ENCODE assay signal across 8 cellular contexts in the genomic region with DNA sequence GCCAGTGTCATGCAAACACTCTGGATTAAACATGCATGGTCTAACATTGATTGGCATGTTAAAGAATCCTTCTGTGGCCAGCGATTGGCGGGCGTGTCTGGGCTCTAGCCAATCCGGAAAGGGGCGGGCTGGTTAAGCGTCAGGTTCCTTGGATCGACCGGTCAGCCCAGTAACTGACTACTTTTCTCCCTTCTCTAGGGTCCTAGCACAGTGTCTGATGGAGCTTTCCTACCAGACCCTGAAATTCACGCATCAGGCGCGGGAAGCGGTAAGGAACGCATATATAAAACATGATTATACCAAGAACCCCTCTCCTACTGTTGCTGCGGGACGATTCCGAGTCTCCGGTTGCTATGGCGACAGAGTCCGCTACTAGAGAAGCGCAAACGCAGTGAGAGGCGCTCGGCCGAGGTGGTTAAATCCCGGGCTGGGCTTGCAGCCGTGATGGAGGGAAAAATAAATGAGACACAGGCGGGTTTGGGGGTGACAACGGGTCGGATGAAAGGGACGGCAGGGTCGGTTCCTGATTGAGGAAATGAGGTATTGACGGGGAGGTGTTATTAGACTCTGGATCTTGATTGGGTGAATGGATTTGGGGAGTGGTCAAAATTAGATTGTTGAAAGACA. TPM values are rescaled to one million over a fixed set of nuclear protein-coding genes. Genes with fewer than 3 reads are reported as not detected.
DNase-seq lines count a peak whose midpoint lies in the region; ATAC-seq and TF ChIP-seq lines count a peak whose summit lies in the region.

No MANE protein-coding gene starts in this region.

- DNase-seq in T47D (ENCODE audit: low read depth in 1 of 2, low spot score in 1 of 2) (peak; percentile 82 to 94), MCF 10A (ENCODE audit: unreplicated experiment) (no peak), NCI-H748 treated with DMSO at 0.1 percent for 48 hours (lab: John Stamatoyannopoulos, UW) (peak; percentile 93), foreskin fibroblast (peak; percentile 82 to 91), nephron progenitor cell (peak; percentile 85), substantia nigra (lab: John Stamatoyannopoulos, UW) (peak; percentile 2 to 86 (median 51))
- peak; percentile 66 to 75 for DNase-seq in activated T-cell treated with anti-CD3 and anti-CD28 coated beads, Interleukin-2, amount 50 U/mL, for 72 hours

- H3K36me3 Mint-ChIP-seq in MCF 10A (ENCODE audit: insufficient read depth, unreplicated experiment), result no peaks in the 10 kb centered on the region
- no peaks in the 10 kb centered on the region for H3K36me3 Mint-ChIP-seq in activated T-cell treated with anti-CD3 and anti-CD28 coated beads, Interleukin-2, amount 50 U/mL, for 72 hours (ENCODE audit: insufficient read depth in 2 of 2)
- no peaks in the 10 kb centered on the region for H3K36me3 Mint-ChIP-seq in nephron progenitor cell (ENCODE audit: low read depth)

- H3K9me3 Mint-ChIP-seq in MCF 10A (ENCODE audit: unreplicated experiment), result no peaks in the 10 kb centered on the region
- no peaks in the 10 kb centered on the region for H3K9me3 Mint-ChIP-seq in activated T-cell treated with anti-CD3 and anti-CD28 coated beads, Interleukin-2, amount 50 U/mL, for 72 hours
- no peaks in the 10 kb centered on the region for H3K9me3 Mint-ChIP-seq in nephron progenitor cell

- in situ Hi-C loops in T47D (cut with HindIII; ENCODE audit: low pct_unique_long_range_greater_than_20kb, low sequenced_read_pairs), result no loop called here

- POLR2A ChIA-PET in MCF 10A (lab: Yijun Ruan, JAX), result interaction anchor here (1.2 kb wide), 1 partner anchor 228 kb away, joined by 3 read pairs; no protein-coding TSS in a partner anchor

- peak overlapping the region; percentile 63 to 73 for H3K4me3 ChIP-seq in foreskin fibroblast (ENCODE audit: low read depth in 1 of 2, low read length in 2 of 2)

- no TSS peak for BruUV-seq in MCF 10A (replicated peaks; lab: Mats Ljungman, UMichigan)

- no peak overlapping the region for H3K27ac ChIP-seq in substantia nigra (ENCODE audit: low read depth, low read length, poor library complexity, severe bottlenecking)

- H3K4me3 Mint-ChIP-seq in MCF 10A (ENCODE audit: unreplicated experiment) (no peak overlapping the region), nephron progenitor cell (no peak overlapping the region)
- H3K4me3 Mint-ChIP-seq in activated T-cell treated with anti-CD3 and anti-CD28 coated beads, Interleukin-2, amount 50 U/mL, for 72 hours, result no peak overlapping the region

- no peaks in the 10 kb centered on the region for H3K4me1 Mint-ChIP-seq in MCF 10A (ENCODE audit: insufficient read depth, unreplicated experiment)
- no peaks in the 10 kb centered on the region for H3K4me1 Mint-ChIP-seq in activated T-cell treated with anti-CD3 and anti-CD28 coated beads, Interleukin-2, amount 50 U/mL, for 72 hours (ENCODE audit: low read depth)
- no peaks in the 10 kb centered on the region for H3K4me1 Mint-ChIP-seq in nephron progenitor cell

- CTCF ChIA-PET in MCF 10A (lab: Yijun Ruan, JAX), result no interaction called here

- intact Hi-C loops in MCF 10A (cut with micrococcal nuclease), result no loop called here

- ATAC-seq in HG03095 (IDR thresholded peaks at IDR 0.05; ENCODE audit: unreplicated experiment), result peak; percentile 96
- peak; percentile 97 to 99 for ATAC-seq in activated T-cell treated with anti-CD3 and anti-CD28 coated beads, Interleukin-2, amount 50 U/mL, for 72 hours (replicated peaks in 1 of 2)

- no peak for TF ChIP-seq CTCF in MCF 10A (IDR thresholded peaks at IDR 0.05; ENCODE audit: unreplicated experiment)
- TF ChIP-seq CTCF in foreskin fibroblast (IDR thresholded peaks at IDR 0.05; ENCODE audit: low read depth, low read length), result no peak
- no peak for TF ChIP-seq CTCF in nephron progenitor cell (IDR thresholded peaks at IDR 0.05)

- no peaks in the 10 kb centered on the region for H3K27me3 Mint-ChIP-seq in MCF 10A (ENCODE audit: insufficient read depth, unreplicated experiment)
- peaks cover 26% of the 10 kb centered on the region for H3K27me3 Mint-ChIP-seq in activated T-cell treated with anti-CD3 and anti-CD28 coated beads, Interleukin-2, amount 50 U/mL, for 72 hours (ENCODE audit: low read depth)
- no peaks in the 10 kb centered on the region for H3K27me3 Mint-ChIP-seq in nephron progenitor cell (ENCODE audit: low read depth, poor library complexity)

- H3K27ac Mint-ChIP-seq in MCF 10A (ENCODE audit: low read depth, unreplicated experiment) (no peak overlapping the region), nephron progenitor cell (no peak overlapping the region)
- no peak overlapping the region for H3K27ac Mint-ChIP-seq in activated T-cell treated with anti-CD3 and anti-CD28 coated beads, Interleukin-2, amount 50 U/mL, for 72 hours

RNA-seq across cellular contexts. Expression of gene KATNAL2, which starts 29.4 kb away (rescaled TPM):
- total RNA-seq in MCF 10A (2022), result 2.1 and 3.5 TPM in 2 replicates
- total RNA-seq in activated T-cell treated with anti-CD3 and anti-CD28 coated beads, Interleukin-2, amount 50 U/mL, for 72 hours, result 1 to 10 TPM; 1.2 to 1.7 TPM

RNA-seq across cellular contexts. Expression of gene PIAS2, which starts 29.5 kb away (rescaled TPM):
- 22.8 and 28.2 TPM in 2 replicates for total RNA-seq in MCF 10A (2022)
- total RNA-seq in activated T-cell treated with anti-CD3 and anti-CD28 coated beads, Interleukin-2, amount 50 U/mL, for 72 hours, result 10 to 100 TPM; 20.9 to 23.4 TPM
